19 cellular contexts compared by ENCODE assay signal in the genomic region with DNA sequence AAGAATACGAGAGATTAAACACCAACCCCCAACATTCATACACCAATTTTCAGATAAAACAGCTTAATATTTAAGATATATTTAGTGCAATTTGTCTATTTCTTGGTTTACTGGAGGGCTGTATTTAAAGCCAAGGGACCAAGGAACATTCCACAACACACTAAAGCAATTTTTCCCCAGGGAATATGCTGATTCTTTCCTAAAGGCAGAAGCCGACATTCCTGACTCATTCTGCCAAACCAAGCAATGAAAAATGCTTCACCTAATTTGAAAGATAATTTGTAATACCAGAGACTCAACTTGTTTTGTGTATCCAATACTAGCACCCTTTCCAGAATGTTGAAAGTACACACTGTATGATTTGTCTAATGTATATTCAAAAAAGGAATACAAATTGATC.
"Had no signal": no experiment of that assay in that cellular context is flagged by ENCODE, and none has a peak within 500 bp of the region (broad histone marks: within the 10 kb centered on the region; RNA-seq: fewer than 3 reads in every experiment).

No MANE protein-coding gene starts in this region.

- H3K36me3 ChIP-seq: ascending aorta, gastrocnemius medialis, left lung, neural progenitor cell, prostate gland, right atrium auricular region, stomach had no signal

- H3K4me3 Mint-ChIP-seq: activated CD4-positive, alpha-beta memory T cell treated with anti-CD3 and anti-CD28 coated beads, Interleukin-2, amount 10 ng/mL, durations not matched to agents 7 days and 5 days; activated T-cell treated with anti-CD3 and anti-CD28 coated beads, Interleukin-2, amount 50 U/mL, for 24 hours; neural progenitor cell; type B pancreatic cell had no signal

- H3K4me2 ChIP-seq: neural progenitor cell had no signal

- H3K9me3 ChIP-seq: ascending aorta, gastrocnemius medialis, prostate gland, right atrium auricular region, stomach had no signal

- H3K27me3 Mint-ChIP-seq: activated CD4-positive, alpha-beta memory T cell treated with anti-CD3 and anti-CD28 coated beads, Interleukin-2, amount 10 ng/mL, durations not matched to agents 7 days and 5 days; activated T-cell treated with anti-CD3 and anti-CD28 coated beads, Interleukin-2, amount 50 U/mL, for 24 hours; type B pancreatic cell had no signal

- H3K27ac ChIP-seq: ascending aorta, gastrocnemius medialis, left lung, neural progenitor cell, prostate gland, right atrium auricular region, skin epidermis, stomach had no signal

- H3K4me3 ChIP-seq: ascending aorta, gastrocnemius medialis, left lung, neural progenitor cell, prostate gland, right atrium auricular region, skin epidermis, stomach had no signal

- H2AFZ ChIP-seq: neural progenitor cell had no signal

- H3K36me3 Mint-ChIP-seq: neural progenitor cell, type B pancreatic cell had no signal

- DNase-seq: activated CD4-positive, alpha-beta memory T cell treated with anti-CD3 and anti-CD28 coated beads, Interleukin-2, amount 10 ng/mL, durations not matched to agents 7 days and 5 days; activated CD4-positive, alpha-beta T cell treated with anti-CD3 and anti-CD28 coated beads for 48 hours; activated CD4-positive, CD25-positive, alpha-beta regulatory T cell; activated naive CD4-positive, alpha-beta T cell treated with Interleukin-2 at 50 U/mL for 16 hours; activated T-cell treated with anti-CD3 and anti-CD28 coated beads, Interleukin-2, amount 50 U/mL, for 24 hours; gastrocnemius medialis; head of caudate nucleus; left lung; stimulated activated CD4-positive, alpha-beta T cell treated with anti-CD3 and anti-CD28 coated beads, Interleukin-2, amount 100 ng/mL, for 48 hours; stomach; T-helper 1 cell; T-helper 9 cell had no signal

- H3K27ac Mint-ChIP-seq: activated CD4-positive, alpha-beta memory T cell treated with anti-CD3 and anti-CD28 coated beads, Interleukin-2, amount 10 ng/mL, durations not matched to agents 7 days and 5 days; activated T-cell treated with anti-CD3 and anti-CD28 coated beads, Interleukin-2, amount 50 U/mL, for 24 hours; activated T-helper 2 cell treated with anti-CD3 and anti-CD28 coated beads, Interferon-gamma antibody, Interleukin-2, Interleukin-4, amounts not matched to agents 10 μg/mL and 5 μg/mL and 100 μg/mL, durations not matched to agents 14 hours and 24 hours and 36 hours; neural progenitor cell; type B pancreatic cell had no signal

- H3K9ac ChIP-seq: neural progenitor cell had no signal

- H3K9me3 Mint-ChIP-seq: neural progenitor cell, type B pancreatic cell had no signal

- H3K27me3 ChIP-seq: ascending aorta, gastrocnemius medialis, left lung, neural progenitor cell, right atrium auricular region, stomach had no signal

- H3K4me1 Mint-ChIP-seq: activated CD4-positive, alpha-beta memory T cell treated with anti-CD3 and anti-CD28 coated beads, Interleukin-2, amount 10 ng/mL, durations not matched to agents 7 days and 5 days; neural progenitor cell had no signal

- H3K4me1 ChIP-seq: ascending aorta, gastrocnemius medialis, left lung, neural progenitor cell, prostate gland, right atrium auricular region, stomach had no signal
